Comparison of ENCODE assay signal across 18 cellular contexts in the genomic region with DNA sequence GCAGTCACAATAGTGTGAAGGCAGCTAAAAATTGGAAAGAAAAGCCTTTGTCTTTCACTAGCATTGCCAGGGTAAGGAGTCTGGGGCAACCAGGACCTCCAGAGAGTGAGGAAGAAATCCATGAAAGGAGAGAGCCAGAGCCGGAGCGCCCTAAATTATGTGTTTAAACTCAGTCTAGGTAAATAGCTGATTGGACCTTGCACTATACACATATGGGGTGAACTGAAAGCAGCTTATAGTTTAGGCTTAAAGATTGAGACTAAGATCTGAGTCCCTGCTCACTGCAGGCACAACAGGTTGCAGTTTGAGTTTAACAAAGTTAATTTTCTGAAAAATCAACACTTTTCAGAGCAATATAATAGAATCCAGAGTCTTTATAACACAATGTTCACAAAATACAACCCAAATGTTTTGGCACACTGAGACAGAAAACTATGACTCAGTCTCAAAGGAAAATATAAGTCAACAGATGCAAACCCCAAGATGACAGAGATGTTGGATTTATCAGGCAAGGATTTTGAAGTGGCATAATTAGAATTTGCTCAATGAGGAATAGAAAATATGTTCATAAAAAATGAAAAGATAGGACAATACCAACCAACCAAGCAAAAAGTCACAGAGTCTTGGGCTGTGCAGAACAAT. TPM values are rescaled to one million over a fixed set of nuclear protein-coding genes. Genes with fewer than 3 reads are reported as not detected.
"Had no signal": no experiment of that assay in that cellular context is flagged by ENCODE, and none has a peak within 500 bp of the region (broad histone marks: within the 10 kb centered on the region; RNA-seq: fewer than 3 reads in every experiment).

No MANE protein-coding gene starts in this region.

- FAIRE-seq: endometrium, frontal cortex, islet of Langerhans, TTC549, urothelium cell line had no signal

- H3K36me3 ChIP-seq: ascending aorta, heart right ventricle, stomach had no signal

- H3K4me1 Mint-ChIP-seq: T-helper 17 cell had no signal

- ATAC-seq: activated CD4-positive, CD25-positive, alpha-beta regulatory T cell treated with anti-CD3 and anti-CD28 coated beads, Interleukin-2, amount 50 U/mL, for 24 hours; activated CD8-positive, alpha-beta memory T cell treated with anti-CD3 and anti-CD28 coated beads, Interleukin-2, amount 10 ng/mL, durations not matched to agents 7 days and 5 days; activated naive CD8-positive, alpha-beta T cell treated with anti-CD3 and anti-CD28 coated beads, Interleukin-2, amount 50 U/mL, for 24 hours; activated T-cell treated with anti-CD3 and anti-CD28 coated beads, Interleukin-2, amount 50 U/mL, for 4 hours; esophagus mucosa; heart right ventricle; left lobe of liver; psoas muscle; T-helper 17 cell had no signal

- H3K27ac Mint-ChIP-seq: activated CD8-positive, alpha-beta memory T cell treated with anti-CD3 and anti-CD28 coated beads, Interleukin-2, amount 10 ng/mL, durations not matched to agents 7 days and 5 days; activated naive CD8-positive, alpha-beta T cell treated with anti-CD3 and anti-CD28 coated beads, Interleukin-2, amount 50 U/mL, for 24 hours; T-helper 17 cell had no signal

- H3K4me3 ChIP-seq: ascending aorta, heart right ventricle, psoas muscle, stomach had no signal

- H3K4me1 ChIP-seq: ascending aorta, heart right ventricle, psoas muscle, stomach had no signal

- H3K9me3 ChIP-seq: ascending aorta, heart right ventricle, psoas muscle, stomach had no signal

- H3K4me3 Mint-ChIP-seq: activated CD8-positive, alpha-beta memory T cell treated with anti-CD3 and anti-CD28 coated beads, Interleukin-2, amount 10 ng/mL, durations not matched to agents 7 days and 5 days; activated naive CD8-positive, alpha-beta T cell treated with anti-CD3 and anti-CD28 coated beads, Interleukin-2, amount 50 U/mL, for 24 hours; activated T-cell treated with anti-CD3 and anti-CD28 coated beads, Interleukin-2, amount 50 U/mL, for 4 hours; nephron progenitor cell; T-helper 17 cell had no signal

- H3K27ac ChIP-seq: ascending aorta, heart right ventricle, psoas muscle, stomach had no signal

- DNase-seq: activated CD4-positive, alpha-beta T cell treated with anti-CD3 and anti-CD28 coated beads, Interleukin-2, amount 50 U/mL, for 48 hours; activated CD8-positive, alpha-beta memory T cell treated with anti-CD3 and anti-CD28 coated beads, Interleukin-2, amount 10 ng/mL, durations not matched to agents 7 days and 5 days; activated naive CD8-positive, alpha-beta T cell treated with anti-CD3 and anti-CD28 coated beads, Interleukin-2, amount 50 U/mL, for 24 hours; activated T-cell treated with anti-CD3 and anti-CD28 coated beads, Interleukin-2, amount 50 U/mL, for 4 hours; heart right ventricle; nephron progenitor cell; psoas muscle; stomach; T-helper 17 cell had no signal

- H3K36me3 Mint-ChIP-seq: activated CD8-positive, alpha-beta memory T cell treated with anti-CD3 and anti-CD28 coated beads, Interleukin-2, amount 10 ng/mL, durations not matched to agents 7 days and 5 days had no signal

- H3K9me3 Mint-ChIP-seq: activated naive CD8-positive, alpha-beta T cell treated with anti-CD3 and anti-CD28 coated beads, Interleukin-2, amount 50 U/mL, for 24 hours; activated T-cell treated with anti-CD3 and anti-CD28 coated beads, Interleukin-2, amount 50 U/mL, for 4 hours; nephron progenitor cell had no signal

RNA-seq across cellular contexts. Expression of gene M1AP, which starts 54.2 kb away (rescaled TPM):
- total RNA-seq: activated CD8-positive, alpha-beta memory T cell treated with anti-CD3 and anti-CD28 coated beads, Interleukin-2, amount 10 ng/mL, durations not matched to agents 7 days and 5 days; activated T-cell treated with anti-CD3 and anti-CD28 coated beads, Interleukin-2, amount 50 U/mL, for 4 hours; ascending aorta; left lobe of liver had no signal
